ENCODE assay signal across 9 cellular contexts in the genomic region with DNA sequence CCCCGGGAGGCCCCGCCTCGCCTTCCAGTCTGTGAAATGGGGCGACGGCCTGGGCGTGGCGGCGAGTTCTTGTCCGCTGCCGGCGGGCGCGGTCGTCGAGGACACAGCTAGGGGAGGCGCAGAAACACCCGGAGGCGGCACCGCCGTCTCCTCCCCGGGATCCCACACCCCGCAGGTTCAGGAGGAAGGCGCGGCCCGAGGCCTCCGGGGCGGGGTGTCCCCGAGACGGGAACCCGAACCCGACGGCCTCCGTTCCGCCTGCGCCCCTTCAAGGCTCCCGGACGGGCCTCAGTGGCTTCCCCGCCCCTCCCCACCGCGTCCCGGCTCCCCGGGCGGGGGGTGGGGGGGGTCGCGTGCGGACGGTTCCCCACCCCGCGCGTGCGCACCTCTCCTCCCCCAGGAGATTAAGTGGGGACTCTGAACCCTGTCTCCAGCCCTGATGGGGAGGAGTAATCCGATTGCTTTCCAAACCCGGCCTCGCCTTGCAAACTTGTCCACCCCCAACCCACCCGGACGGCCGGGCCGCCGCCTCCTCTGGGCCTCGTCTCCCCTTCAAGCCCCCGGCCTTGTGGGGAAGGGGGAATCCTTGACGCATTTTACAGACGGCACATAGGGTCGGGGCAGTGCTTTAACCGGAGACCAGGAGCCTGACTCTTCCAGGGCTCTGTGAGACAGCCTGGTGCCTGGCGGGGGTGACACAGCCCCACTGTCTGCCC. TPM values are rescaled to one million over a fixed set of nuclear protein-coding genes. Genes with fewer than 3 reads are reported as not detected.
DNase-seq lines count a peak whose midpoint lies in the region; ATAC-seq and TF ChIP-seq lines count a peak whose summit lies in the region.
"Had no signal": no experiment of that assay in that cellular context is flagged by ENCODE, and none has a peak within 500 bp of the region (broad histone marks: within the 10 kb centered on the region; RNA-seq: fewer than 3 reads in every experiment).

No MANE protein-coding gene starts in this region.

- H3K4me3 ChIP-seq in left ventricle myocardium inferior (peak overlapping the region; percentile 18), gastrocnemius medialis (no peak overlapping the region)

- TF ChIP-seq CTCF in left ventricle myocardium inferior (IDR thresholded peaks at IDR 0.05; ENCODE audit: borderline replicate concordance) (no peak), gastrocnemius medialis (IDR thresholded peaks at IDR 0.05 in 4 of 5, conservative IDR thresholded peaks at IDR 0.05 in 1 of 5) (no peak)

- no peak overlapping the region for H3K27ac ChIP-seq in left ventricle myocardium inferior (replicated peaks)
- no peak overlapping the region for H3K27ac ChIP-seq in gastrocnemius medialis

- peaks cover 6% of the 10 kb centered on the region for H3K4me1 Mint-ChIP-seq in activated CD4-positive, alpha-beta T cell treated with anti-CD3 and anti-CD28 coated beads, Interleukin-2, amount 10 ng/mL, durations not matched to agents 7 days and 5 days
- H3K4me1 Mint-ChIP-seq in activated CD4-positive, alpha-beta memory T cell treated with anti-CD3 and anti-CD28 coated beads for 36 hours (ENCODE audit: low read depth), result peaks cover 2% of the 10 kb centered on the region

- ATAC-seq in stimulated activated naive CD8-positive, alpha-beta T cell treated with anti-CD3 and anti-CD28 coated beads, Interleukin-15, Interleukin-2, amounts not matched to agents 100 U/mL and 50 U/mL, for 24 hours, result peak; percentile 38
- ATAC-seq in GM18907 (IDR thresholded peaks at IDR 0.05; ENCODE audit: unreplicated experiment), result no peak
- ATAC-seq in gastrocnemius medialis, result no peak

- in situ Hi-C loops in gastrocnemius medialis (cut with MboI; ENCODE audit: low sequenced_read_pairs in 4 of 4), result no loop called here

- H3K9me3 Mint-ChIP-seq in activated CD4-positive, alpha-beta T cell treated with anti-CD3 and anti-CD28 coated beads, Interleukin-2, amount 10 ng/mL, durations not matched to agents 7 days and 5 days, result peaks cover 5% of the 10 kb centered on the region
- no peaks in the 10 kb centered on the region for H3K9me3 Mint-ChIP-seq in activated CD4-positive, alpha-beta memory T cell treated with anti-CD3 and anti-CD28 coated beads for 36 hours

- no peak overlapping the region for H3K27ac Mint-ChIP-seq in activated CD4-positive, alpha-beta T cell treated with anti-CD3 and anti-CD28 coated beads, Interleukin-2, amount 10 ng/mL, durations not matched to agents 7 days and 5 days
- H3K27ac Mint-ChIP-seq in activated CD4-positive, alpha-beta memory T cell treated with anti-CD3 and anti-CD28 coated beads for 36 hours, result no peak overlapping the region

- peaks cover 25% of the 10 kb centered on the region for H3K4me1 ChIP-seq in left ventricle myocardium inferior
- H3K4me1 ChIP-seq in gastrocnemius medialis, result peaks cover 0 to 3% of the 10 kb centered on the region in 2 donors

- intact Hi-C loops in activated CD4-positive, alpha-beta memory T cell treated with anti-CD3 and anti-CD28 coated beads for 36 hours (cut with micrococcal nuclease), result loop anchor here (1.0 kb wide), 1 partner anchor 44 kb away; no protein-coding TSS in a partner anchor
- intact Hi-C loops in left ventricle myocardium inferior (cut with micrococcal nuclease), result no loop called here
- intact Hi-C loops in gastrocnemius medialis (cut with DNase I; ENCODE audit: low total_unique reads), result no loop called here

- no peaks in the 10 kb centered on the region for H3K36me3 ChIP-seq in left ventricle myocardium inferior
- no peaks in the 10 kb centered on the region for H3K36me3 ChIP-seq in gastrocnemius medialis
- H3K36me3 ChIP-seq: tibial nerve had no signal

- peak; percentile 50 for DNase-seq in activated CD4-positive, alpha-beta T cell treated with anti-CD3 and anti-CD28 coated beads, Interleukin-2, amount 10 ng/mL, durations not matched to agents 7 days and 5 days
- no peak for DNase-seq in activated CD4-positive, alpha-beta T cell treated with anti-CD3 and anti-CD28 coated beads for 4 hours
- peak; percentile 31 for DNase-seq in activated CD4-positive, alpha-beta memory T cell treated with anti-CD3 and anti-CD28 coated beads for 36 hours
- DNase-seq in left ventricle myocardium inferior (no peak), gastrocnemius medialis (no peak), SKM-1 treated with dmso at 0.1 percent for 144 hours (lab: John Stamatoyannopoulos, UW; ENCODE audit: unreplicated experiment) (no peak)
- peak; percentile 23 for DNase-seq in stimulated activated naive CD8-positive, alpha-beta T cell treated with anti-CD3 and anti-CD28 coated beads, Interleukin-15, Interleukin-2, amounts not matched to agents 100 U/mL and 50 U/mL, for 24 hours

- H3K27me3 ChIP-seq in left ventricle myocardium inferior (ENCODE audit: low read depth) (peaks cover 61% of the 10 kb centered on the region), gastrocnemius medialis (peaks cover 24 to 30% (median 26%) of the 10 kb centered on the region in 3 donors)

- H3K36me3 Mint-ChIP-seq in activated CD4-positive, alpha-beta T cell treated with anti-CD3 and anti-CD28 coated beads, Interleukin-2, amount 10 ng/mL, durations not matched to agents 7 days and 5 days (ENCODE audit: low read depth), result no peaks in the 10 kb centered on the region
- H3K36me3 Mint-ChIP-seq in activated CD4-positive, alpha-beta memory T cell treated with anti-CD3 and anti-CD28 coated beads for 36 hours, result no peaks in the 10 kb centered on the region

- TF ChIP-seq POLR2A in gastrocnemius medialis (IDR thresholded peaks at IDR 0.05), result no peak

- peak overlapping the region; percentile 17 for H3K4me3 Mint-ChIP-seq in activated CD4-positive, alpha-beta T cell treated with anti-CD3 and anti-CD28 coated beads, Interleukin-2, amount 10 ng/mL, durations not matched to agents 7 days and 5 days
- H3K4me3 Mint-ChIP-seq in activated CD4-positive, alpha-beta memory T cell treated with anti-CD3 and anti-CD28 coated beads for 36 hours, result no peak overlapping the region

- H3K9me3 ChIP-seq in left ventricle myocardium inferior (replicated peaks) (no peaks in the 10 kb centered on the region), gastrocnemius medialis (no peaks in the 10 kb centered on the region)

- POLR2A ChIA-PET in activated CD4-positive, alpha-beta T cell treated with anti-CD3 and anti-CD28 coated beads, Interleukin-2, amount 10 ng/mL, durations not matched to agents 7 days and 5 days (lab: Charles Lee), result no interaction called here
- POLR2A ChIA-PET in activated CD4-positive, alpha-beta memory T cell treated with anti-CD3 and anti-CD28 coated beads for 36 hours (lab: Charles Lee), result no interaction called here

- H3K27me3 Mint-ChIP-seq in activated CD4-positive, alpha-beta T cell treated with anti-CD3 and anti-CD28 coated beads, Interleukin-2, amount 10 ng/mL, durations not matched to agents 7 days and 5 days, result peaks cover 42% of the 10 kb centered on the region
- peaks cover 23% of the 10 kb centered on the region for H3K27me3 Mint-ChIP-seq in activated CD4-positive, alpha-beta memory T cell treated with anti-CD3 and anti-CD28 coated beads for 36 hours

- CTCF ChIA-PET in activated CD4-positive, alpha-beta T cell treated with anti-CD3 and anti-CD28 coated beads, Interleukin-2, amount 10 ng/mL, durations not matched to agents 7 days and 5 days (lab: Charles Lee), result interaction anchor here (0.6 to 1.9 kb wide), 3 partner anchors 20 to 854 kb away, joined by 3 to 4 read pairs (median 3); no protein-coding TSS in a partner anchor
- CTCF ChIA-PET in activated CD4-positive, alpha-beta memory T cell treated with anti-CD3 and anti-CD28 coated beads for 36 hours (lab: Charles Lee), result no interaction called here

RNA-seq across cellular contexts. Expression of gene ANKRD9, which starts 35.3 kb away (rescaled TPM):
- 1 to 10 TPM; 4.9 to 6.2 TPM for total RNA-seq in activated CD4-positive, alpha-beta T cell treated with anti-CD3 and anti-CD28 coated beads, Interleukin-2, amount 10 ng/mL, durations not matched to agents 7 days and 5 days
- 10 to 100 TPM; 15.2 to 17.5 TPM for total RNA-seq in activated CD4-positive, alpha-beta memory T cell treated with anti-CD3 and anti-CD28 coated beads for 36 hours
- 158 TPM for total RNA-seq in left ventricle myocardium inferior
- total RNA-seq in gastrocnemius medialis, result 100 to 1,000 TPM; 155 to 450 (median 216) TPM

RNA-seq across cellular contexts. Expression of gene RCOR1, which starts 47.5 kb away (rescaled TPM):
- total RNA-seq in activated CD4-positive, alpha-beta T cell treated with anti-CD3 and anti-CD28 coated beads, Interleukin-2, amount 10 ng/mL, durations not matched to agents 7 days and 5 days, result 10 to 100 TPM; 21.7 to 23.7 TPM
- 10 to 100 TPM; 14.1 to 14.3 TPM for total RNA-seq in activated CD4-positive, alpha-beta memory T cell treated with anti-CD3 and anti-CD28 coated beads for 36 hours
- total RNA-seq in left ventricle myocardium inferior (11.0 TPM), gastrocnemius medialis (10 to 100 TPM; 10.0 to 14.2 (median 12.1) TPM)

Comparison
In these comparisons a context has a peak if more than half of its experiments do, and no peak if none do; other contexts are left out.
1. DNase-seq: peak in activated CD4-positive, alpha-beta T cell treated with anti-CD3 and anti-CD28 coated beads, Interleukin-2, amount 10 ng/mL, durations not matched to agents 7 days and 5 days (single experiment), activated CD4-positive, alpha-beta memory T cell treated with anti-CD3 and anti-CD28 coated beads for 36 hours (single experiment) and stimulated activated naive CD8-positive, alpha-beta T cell treated with anti-CD3 and anti-CD28 coated beads, Interleukin-15, Interleukin-2, amounts not matched to agents 100 U/mL and 50 U/mL, for 24 hours (single experiment); none in activated CD4-positive, alpha-beta T cell treated with anti-CD3 and anti-CD28 coated beads for 4 hours (0 of 2), left ventricle myocardium inferior (single experiment), gastrocnemius medialis (0 of 2) and SKM-1 treated with dmso at 0.1 percent for 144 hours (single experiment).